In the genomic region with DNA sequence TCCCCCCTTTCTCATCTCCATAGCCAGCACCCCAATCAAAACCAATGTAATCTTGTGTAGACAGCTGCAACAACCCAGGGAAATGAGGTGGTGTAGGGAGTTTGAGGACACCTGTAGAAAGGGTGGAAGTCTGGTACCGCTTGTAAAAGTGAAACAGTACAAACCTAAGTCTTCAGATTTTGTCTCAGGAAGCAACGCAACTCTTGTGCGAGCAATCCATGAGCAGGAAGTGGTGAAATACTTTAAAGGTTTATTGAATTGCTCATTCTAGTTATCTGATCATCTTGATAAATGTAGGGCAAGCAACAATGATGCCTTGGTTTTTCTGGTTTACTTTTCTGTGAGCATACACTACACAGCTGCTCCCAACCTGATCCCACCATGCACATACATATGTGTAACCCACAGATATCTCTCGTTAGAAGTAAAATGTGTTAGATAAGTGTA, we compare ENCODE assay signal across 9 cellular contexts.
A peak's percentile ranks its signal among the peaks of the same experiment; 100 is the strongest.
DNase-seq lines count a peak whose midpoint lies in the region; ATAC-seq and TF ChIP-seq lines count a peak whose summit lies in the region.
"Had no signal": no experiment of that assay in that cellular context is flagged by ENCODE, and none has a peak within 500 bp of the region (broad histone marks: within the 10 kb centered on the region; RNA-seq: fewer than 3 reads in every experiment).

No MANE protein-coding gene starts in this region.

- H3K27me3 ChIP-seq in left ventricle myocardium inferior (ENCODE audit: low read depth): no peaks in the 10 kb centered on the region

- H3K9me3 Mint-ChIP-seq in stimulated activated naive CD8-positive, alpha-beta T cell treated with anti-CD3 and anti-CD28 coated beads, Interleukin-15, Interleukin-2, amounts not matched to agents 100 ng/mL and 50 ng/mL, for 24 hours: peaks cover 8% of the 10 kb centered on the region

- no peak for ATAC-seq in GM19452 (IDR thresholded peaks at IDR 0.05; ENCODE audit: unreplicated experiment)

- no peaks in the 10 kb centered on the region for H3K9me3 ChIP-seq in left ventricle myocardium inferior (replicated peaks)

- no peak for TF ChIP-seq CTCF in left ventricle myocardium inferior (IDR thresholded peaks at IDR 0.05; ENCODE audit: borderline replicate concordance)

- H3K36me3 ChIP-seq in left ventricle myocardium inferior: peaks cover 83% of the 10 kb centered on the region

- peak overlapping the region; percentile 96 for H3K27ac Mint-ChIP-seq in stimulated activated naive CD8-positive, alpha-beta T cell treated with anti-CD3 and anti-CD28 coated beads, Interleukin-15, Interleukin-2, amounts not matched to agents 100 ng/mL and 50 ng/mL, for 24 hours

- H3K27me3 Mint-ChIP-seq in stimulated activated naive CD8-positive, alpha-beta T cell treated with anti-CD3 and anti-CD28 coated beads, Interleukin-15, Interleukin-2, amounts not matched to agents 100 ng/mL and 50 ng/mL, for 24 hours: no peaks in the 10 kb centered on the region

- H3K4me3 Mint-ChIP-seq in stimulated activated naive CD8-positive, alpha-beta T cell treated with anti-CD3 and anti-CD28 coated beads, Interleukin-15, Interleukin-2, amounts not matched to agents 100 ng/mL and 50 ng/mL, for 24 hours: peak overlapping the region; percentile 87

- peaks cover 88% of the 10 kb centered on the region for H3K4me1 Mint-ChIP-seq in stimulated activated naive CD8-positive, alpha-beta T cell treated with anti-CD3 and anti-CD28 coated beads, Interleukin-15, Interleukin-2, amounts not matched to agents 100 ng/mL and 50 ng/mL, for 24 hours (ENCODE audit: low read depth)

- no peaks in the 10 kb centered on the region for H3K4me1 ChIP-seq in left ventricle myocardium inferior

- peak; percentile 39 for DNase-seq in SIG-M5 treated with dmso at 0.1 percent for 504 hours (lab: John Stamatoyannopoulos, UW; ENCODE audit: unreplicated experiment)
- DNase-seq in SIG-M5 (lab: John Stamatoyannopoulos, UW): no peak
- DNase-seq in activated CD4-positive, alpha-beta T cell treated with anti-CD3 and anti-CD28 coated beads, Interleukin-2, amount 50 U/mL, for 4 hours: peak; percentile 21 to 36
- DNase-seq in fibroblast of peridontal ligament (ENCODE audit: extremely low read depth): peak; percentile 15
- DNase-seq in SKM-1 treated with dmso at 0.1 percent for 144 hours (lab: John Stamatoyannopoulos, UW; ENCODE audit: unreplicated experiment): no peak
- DNase-seq in left ventricle myocardium inferior: no peak
- DNase-seq: 8988T had no signal

- intact Hi-C loops in left ventricle myocardium inferior (cut with micrococcal nuclease): no loop called here

- H3K27ac ChIP-seq in left ventricle myocardium inferior (replicated peaks): no peak overlapping the region

- no peak overlapping the region for H3K4me3 ChIP-seq in left ventricle myocardium inferior

- H3K36me3 Mint-ChIP-seq in stimulated activated naive CD8-positive, alpha-beta T cell treated with anti-CD3 and anti-CD28 coated beads, Interleukin-15, Interleukin-2, amounts not matched to agents 100 ng/mL and 50 ng/mL, for 24 hours (ENCODE audit: low read depth): peaks cover 34% of the 10 kb centered on the region

Comparison
In these comparisons a context has a peak if more than half of its experiments do, and no peak if none do; other contexts are left out.
1. DNase-seq: peak in SIG-M5 treated with dmso at 0.1 percent for 504 hours (single experiment), activated CD4-positive, alpha-beta T cell treated with anti-CD3 and anti-CD28 coated beads, Interleukin-2, amount 50 U/mL, for 4 hours (2 of 2) and fibroblast of peridontal ligament (single experiment); none in SIG-M5 (single experiment), SKM-1 treated with dmso at 0.1 percent for 144 hours (single experiment) and left ventricle myocardium inferior (single experiment).